In genomic region chr4:104732766-104733165, GRCh38 we compare ENCODE assay signal across 4 cellular contexts.
"Had no signal": no experiment of that assay in that cellular context is flagged by ENCODE, and none has a peak within 500 bp of the region (broad histone marks: within the 10 kb centered on the region; RNA-seq: fewer than 3 reads in every experiment).

No MANE protein-coding gene starts in this region.

- ATAC-seq: GM23338 had no signal

- DNase-seq: H9, HCEC 1CT, IMR-90 had no signal

- H3K4me3 ChIP-seq: GM23338 had no signal
